In genomic region chrX:103330601-103331397, GRCh38 we compare ENCODE assay signal across 9 cellular contexts. TPM values are rescaled to one million over a fixed set of nuclear protein-coding genes. Genes with fewer than 3 reads are reported as not detected.
A peak's percentile ranks its signal among the peaks of the same experiment; 100 is the strongest.
DNase-seq lines count a peak whose midpoint lies in the region; ATAC-seq and TF ChIP-seq lines count a peak whose summit lies in the region.
"Had no signal": no experiment of that assay in that cellular context is flagged by ENCODE, and none has a peak within 500 bp of the region (broad histone marks: within the 10 kb centered on the region; RNA-seq: fewer than 3 reads in every experiment).

No MANE protein-coding gene starts in this region.

- no peaks in the 10 kb centered on the region for H3K4me1 ChIP-seq in gastrocnemius medialis
- H3K4me1 ChIP-seq in CD8-positive, alpha-beta T cell (ENCODE audit: insufficient read depth, low read length) = no peaks in the 10 kb centered on the region
- no peaks in the 10 kb centered on the region for H3K4me1 ChIP-seq in CD4-positive, alpha-beta memory T cell (ENCODE audit: insufficient read depth, low read length)

- peak overlapping the region; percentile 13 to 43 for H3K4me3 ChIP-seq in cardiac fibroblast (replicated peaks in 1 of 2; ENCODE audit: low read depth in 2 of 2, low read length in 2 of 2)
- H3K4me3 ChIP-seq in gastrocnemius medialis = peak overlapping the region; percentile 17 to 28 (median 24)
- no peak overlapping the region for H3K4me3 ChIP-seq in CD8-positive, alpha-beta T cell (ENCODE audit: low read depth, low read length)
- H3K4me3 ChIP-seq in CD4-positive, alpha-beta memory T cell (ENCODE audit: low read length in 2 of 2) = no peak overlapping the region

- H3K27ac Mint-ChIP-seq in CD8-positive, alpha-beta T cell = no peak overlapping the region
- H3K27ac Mint-ChIP-seq in CD4-positive, alpha-beta memory T cell = no peak overlapping the region

- in situ Hi-C loops in gastrocnemius medialis (cut with MboI; ENCODE audit: low sequenced_read_pairs in 4 of 4) = loop anchor here in 3 of 4 donors (10.0 to 25.0 kb wide), 2 partner anchors 132 to 134 kb away; no protein-coding TSS in a partner anchor
- in situ Hi-C loops in GM13977 (cut with MboI; ENCODE audit: low pct_unique_long_range_greater_than_20kb, low sequenced_read_pairs, unreplicated experiment) = no loop called here

- CTCF ChIA-PET in CD8-positive, alpha-beta T cell (lab: Charles Lee) = no interaction called here
- CTCF ChIA-PET in CD4-positive, alpha-beta memory T cell (lab: Charles Lee; ENCODE audit: partially characterized antibody) = no interaction called here

- no peak for TF ChIP-seq CTCF in cardiac fibroblast (IDR thresholded peaks at IDR 0.05; ENCODE audit: low read depth, low read length)
- no peak for TF ChIP-seq CTCF in gastrocnemius medialis (IDR thresholded peaks at IDR 0.05 in 4 of 5, conservative IDR thresholded peaks at IDR 0.05 in 1 of 5)
- TF ChIP-seq CTCF in CD8-positive, alpha-beta T cell (IDR thresholded peaks at IDR 0.05) = no peak
- no peak for TF ChIP-seq CTCF in GM13977 (IDR thresholded peaks at IDR 0.05; ENCODE audit: extremely low read depth, insufficient read depth, missing control alignments)

- H3K27ac ChIP-seq in gastrocnemius medialis = no peak overlapping the region
- no peak overlapping the region for H3K27ac ChIP-seq in CD8-positive, alpha-beta T cell (ENCODE audit: low read depth, low read length)
- no peak overlapping the region for H3K27ac ChIP-seq in CD4-positive, alpha-beta memory T cell (ENCODE audit: low read depth, low read length)

- TF ChIP-seq POLR2A in gastrocnemius medialis (IDR thresholded peaks at IDR 0.05) = no peak

- DNase-seq in GM03348 (ENCODE audit: low spot score) (peak; percentile 6), cardiac fibroblast (ENCODE audit: low read depth in 2 of 2) (peak; percentile 12 to 13), iPS-NIHi11 (ENCODE audit: low spot score) (peak; percentile 31), gastrocnemius medialis (no peak), GM13977 (ENCODE audit: low spot score) (no peak)
- no peak for DNase-seq in CD8-positive, alpha-beta T cell
- no peak for DNase-seq in CD4-positive, alpha-beta memory T cell
- DNase-seq: DMS79 treated with DMSO at 0.1 percent for 48 hours had no signal

- H3K9me3 Mint-ChIP-seq in CD8-positive, alpha-beta T cell = no peaks in the 10 kb centered on the region
- H3K9me3 Mint-ChIP-seq in CD4-positive, alpha-beta memory T cell = no peaks in the 10 kb centered on the region

- ATAC-seq in gastrocnemius medialis (no peak), GM19035 (IDR thresholded peaks at IDR 0.05; ENCODE audit: unreplicated experiment) (no peak)
- ATAC-seq in CD8-positive, alpha-beta T cell = no peak

- POLR2A ChIA-PET in CD8-positive, alpha-beta T cell (lab: Charles Lee) = no interaction called here
- POLR2A ChIA-PET in CD4-positive, alpha-beta memory T cell (lab: Charles Lee; ENCODE audit: partially characterized antibody) = no interaction called here

- intact Hi-C loops in gastrocnemius medialis (cut with DNase I; ENCODE audit: low total_unique reads) = no loop called here
- intact Hi-C loops in CD8-positive, alpha-beta T cell (cut with DNase I, micrococcal nuclease) = no loop called here
- intact Hi-C loops in CD4-positive, alpha-beta memory T cell (cut with micrococcal nuclease) = no loop called here

- peaks cover 4% of the 10 kb centered on the region for H3K4me1 Mint-ChIP-seq in CD8-positive, alpha-beta T cell (ENCODE audit: low read depth)
- H3K4me1 Mint-ChIP-seq in CD4-positive, alpha-beta memory T cell = no peaks in the 10 kb centered on the region

- H3K9me3 ChIP-seq in gastrocnemius medialis = no peaks in the 10 kb centered on the region
- H3K9me3 ChIP-seq in CD8-positive, alpha-beta T cell (ENCODE audit: low read length) = no peaks in the 10 kb centered on the region
- no peaks in the 10 kb centered on the region for H3K9me3 ChIP-seq in CD4-positive, alpha-beta memory T cell (ENCODE audit: control insufficient read depth in 1 of 2, low read length in 2 of 2)

- H3K27me3 ChIP-seq in gastrocnemius medialis = peaks cover 0 to 5% (median 0%) of the 10 kb centered on the region in 3 donors
- peaks cover 4% of the 10 kb centered on the region for H3K27me3 ChIP-seq in CD8-positive, alpha-beta T cell (ENCODE audit: insufficient read depth, low read length)
- H3K27me3 ChIP-seq in CD4-positive, alpha-beta memory T cell (ENCODE audit: insufficient read depth, low read length) = no peaks in the 10 kb centered on the region

- H3K36me3 ChIP-seq in gastrocnemius medialis = no peaks in the 10 kb centered on the region
- H3K36me3 ChIP-seq in CD8-positive, alpha-beta T cell (ENCODE audit: insufficient read depth, low read length) = no peaks in the 10 kb centered on the region
- H3K36me3 ChIP-seq in CD4-positive, alpha-beta memory T cell (ENCODE audit: insufficient read depth, low read length) = no peaks in the 10 kb centered on the region

- H3K27me3 Mint-ChIP-seq in CD8-positive, alpha-beta T cell (ENCODE audit: low read depth) = peaks cover 24% of the 10 kb centered on the region
- H3K27me3 Mint-ChIP-seq in CD4-positive, alpha-beta memory T cell = peaks cover 5 to 13% of the 10 kb centered on the region in 2 donors

- no peak overlapping the region for H3K4me3 Mint-ChIP-seq in CD8-positive, alpha-beta T cell
- no peak overlapping the region for H3K4me3 Mint-ChIP-seq in CD4-positive, alpha-beta memory T cell

- no peaks in the 10 kb centered on the region for H3K36me3 Mint-ChIP-seq in CD8-positive, alpha-beta T cell
- H3K36me3 Mint-ChIP-seq in CD4-positive, alpha-beta memory T cell = no peaks in the 10 kb centered on the region

RNA-seq across cellular contexts. Expression of gene TCEAL7, which starts 0.8 kb away (rescaled TPM):
- total RNA-seq in gastrocnemius medialis = 1 to 10 TPM in 3 of 4 donors, not detected in 1; 1.1 to 1.9 (median 1.7) TPM
- not detected for total RNA-seq in CD8-positive, alpha-beta T cell
- not detected for total RNA-seq in CD4-positive, alpha-beta memory T cell
- polyA plus RNA-seq in CD4-positive, alpha-beta memory T cell = not detected

RNA-seq across cellular contexts. Expression of gene BEX2, which starts 20.0 kb away (rescaled TPM):
- total RNA-seq in gastrocnemius medialis = 1 to 10 TPM in 2 of 4 donors, under 1 TPM in 2; 0.42 to 1.5 (median 0.90) TPM
- 10 to 100 TPM; 57.6 to 59.3 TPM for total RNA-seq in CD8-positive, alpha-beta T cell
- 10 to 100 TPM; 41.9 to 48.2 TPM for total RNA-seq in CD4-positive, alpha-beta memory T cell
- polyA plus RNA-seq in CD4-positive, alpha-beta memory T cell = 100 to 1,000 TPM in 1 of 2 donors, 10 to 100 TPM in 1; 71.4 to 112 TPM

RNA-seq across cellular contexts. Expression of gene TCEAL9, which starts 25.5 kb away (rescaled TPM):
- total RNA-seq in gastrocnemius medialis = 10 to 100 TPM in 1 of 4 donors, 1 to 10 TPM in 3; 2.0 to 10.4 (median 6.5) TPM
- 1 to 10 TPM in 1 of 2 experiments, under 1 TPM in 1; 0.69 to 1.0 TPM for total RNA-seq in CD8-positive, alpha-beta T cell
- total RNA-seq in CD4-positive, alpha-beta memory T cell = 1 to 10 TPM; 2.0 to 2.4 TPM
- 1 to 10 TPM; 1.0 to 3.0 TPM for polyA plus RNA-seq in CD4-positive, alpha-beta memory T cell

RNA-seq across cellular contexts. Expression of gene BEX3, which starts 45.5 kb away (rescaled TPM):
- total RNA-seq in gastrocnemius medialis = 10 to 100 TPM in 2 of 4 donors, 1 to 10 TPM in 2; 8.2 to 12.5 (median 10.5) TPM
- 10 to 100 TPM; 23.1 to 23.9 TPM for total RNA-seq in CD8-positive, alpha-beta T cell
- 10 to 100 TPM; 50.6 to 52.7 TPM for total RNA-seq in CD4-positive, alpha-beta memory T cell
- 10 to 100 TPM; 85.3 to 94.0 TPM for polyA plus RNA-seq in CD4-positive, alpha-beta memory T cell

RNA-seq across cellular contexts. Expression of gene TCEAL5, which starts 54.2 kb away (rescaled TPM):
- total RNA-seq in gastrocnemius medialis = not detected
- total RNA-seq in CD8-positive, alpha-beta T cell = not detected
- total RNA-seq in CD4-positive, alpha-beta memory T cell = not detected
- polyA plus RNA-seq in CD4-positive, alpha-beta memory T cell = not detected

Comparison
In these comparisons a context has a peak if more than half of its experiments do, and no peak if none do; other contexts are left out.
1. DNase-seq: peak in GM03348 (single experiment), cardiac fibroblast (2 of 2) and iPS-NIHi11 (single experiment); none in gastrocnemius medialis (0 of 2), CD8-positive, alpha-beta T cell (0 of 7), GM13977 (single experiment) and CD4-positive, alpha-beta memory T cell (0 of 5).
2. H3K4me3 ChIP-seq: peak in cardiac fibroblast (2 of 2) and gastrocnemius medialis (4 of 4); none in CD8-positive, alpha-beta T cell (single experiment) and CD4-positive, alpha-beta memory T cell (0 of 2).
3. RNA of gene BEX2, which starts 20.0 kb away (total RNA-seq): 57.6 to 59.3 TPM in CD8-positive, alpha-beta T cell and 41.9 to 48.2 TPM in CD4-positive, alpha-beta memory T cell; 0.42 to 1.5 TPM in gastrocnemius medialis; every median in the first group is over 10 times any median in the second.